Comparison of ENCODE assay signal across 24 cellular contexts in the genomic region with DNA sequence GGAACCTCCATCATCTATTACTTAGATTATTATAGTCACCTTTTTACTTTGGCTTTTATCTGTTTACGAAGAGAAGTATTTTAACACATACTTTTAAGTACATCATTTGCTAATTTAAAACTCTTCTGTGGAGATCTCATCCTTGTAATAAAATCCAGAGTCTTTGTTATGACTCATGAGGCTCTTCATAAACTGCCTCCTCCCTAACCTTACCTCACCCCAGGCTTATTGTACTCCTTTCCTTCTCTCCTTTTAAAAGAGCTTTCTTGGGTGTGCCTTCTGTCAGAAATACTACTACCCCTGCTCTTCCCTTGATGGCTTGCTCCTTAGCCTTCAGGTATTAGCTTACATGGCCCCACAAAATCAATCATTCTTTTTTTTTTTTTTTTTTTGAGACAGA. TPM values are rescaled to one million over a fixed set of nuclear protein-coding genes. Genes with fewer than 3 reads are reported as not detected.
DNase-seq lines count a peak whose midpoint lies in the region; ATAC-seq, FAIRE-seq and TF ChIP-seq lines count a peak whose summit lies in the region.
"Had no signal": no experiment of that assay in that cellular context is flagged by ENCODE, and none has a peak within 500 bp of the region (broad histone marks: within the 10 kb centered on the region; RNA-seq: fewer than 3 reads in every experiment).

No MANE protein-coding gene starts in this region.

- H3K36me3 ChIP-seq in RWPE2 (ENCODE audit: low read depth), result no peaks in the 10 kb centered on the region
- H3K36me3 ChIP-seq: Peyer's patch had no signal

- H3K4me3 ChIP-seq in RWPE2 (ENCODE audit: severe bottlenecking), result no peak overlapping the region
- no peak overlapping the region for H3K4me3 ChIP-seq in fibroblast of mammary gland (ENCODE audit: control insufficient read depth, low read depth, low read length)
- H3K4me3 ChIP-seq: dorsolateral prefrontal cortex, Peyer's patch had no signal

- CTCF ChIA-PET in RWPE1 (lab: Yijun Ruan, JAX), result interaction anchor here (0.7 kb wide), 1 partner anchor 340 kb away, joined by 3 read pairs; no protein-coding TSS in a partner anchor

- no peaks in the 10 kb centered on the region for H3K4me1 ChIP-seq in RWPE2 (ENCODE audit: insufficient read depth, poor library complexity, severe bottlenecking)
- H3K4me1 ChIP-seq: Peyer's patch had no signal

- no peak for TF ChIP-seq POLR2A in GM12891 (IDR thresholded peaks at IDR 0.05; ENCODE audit: low read depth, low read length)

- TF ChIP-seq CTCF in RWPE2 (IDR thresholded peaks at IDR 0.05; ENCODE audit: poor library complexity, severe bottlenecking), result no peak
- TF ChIP-seq CTCF in fibroblast of mammary gland (conservative IDR thresholded peaks at IDR 0.05; ENCODE audit: control insufficient read depth, insufficient read depth, low read depth, low read length), result no peak
- no peak for TF ChIP-seq CTCF in RWPE1 (conservative IDR thresholded peaks at IDR 0.05; ENCODE audit: low read depth)

- POLR2A ChIA-PET in RWPE1 (lab: Yijun Ruan, JAX; ENCODE audit: low non-redundant PET), result no interaction called here

- no peaks in the 10 kb centered on the region for H3K9me3 ChIP-seq in RWPE2 (ENCODE audit: severe bottlenecking)
- H3K9me3 ChIP-seq: Peyer's patch had no signal

- no peak overlapping the region for H3K27ac ChIP-seq in RWPE2 (ENCODE audit: poor library complexity, severe bottlenecking)
- no peak overlapping the region for H3K27ac ChIP-seq in RWPE1
- H3K27ac ChIP-seq: dorsolateral prefrontal cortex, Peyer's patch, VCaP had no signal

- ATAC-seq in RWPE2 (ENCODE audit: low read depth) (0 out of 3 replicates have a peak, but pooled peaks have one; percentile 40), GM18520 (IDR thresholded peaks at IDR 0.05; ENCODE audit: unreplicated experiment) (no peak)
- ATAC-seq: activated CD8-positive, alpha-beta memory T cell treated with anti-CD3 and anti-CD28 coated beads, Interleukin-2, amount 10 ng/mL, durations not matched to agents 7 days and 5 days had no signal

- H3K27me3 ChIP-seq in RWPE2 (ENCODE audit: insufficient read depth, poor library complexity, severe bottlenecking), result no peaks in the 10 kb centered on the region
- H3K27me3 ChIP-seq: dorsolateral prefrontal cortex, Peyer's patch had no signal

- DNase-seq in EL (peak; percentile 12), RWPE2 (ENCODE audit: low spot score) (no peak), fibroblast of mammary gland (ENCODE audit: low read depth) (peak; percentile 44), renal cortical epithelial cell (ENCODE audit: low read depth) (peak; percentile 6), RWPE1 (ENCODE audit: low spot score) (no peak), NCI-H1417 (lab: John Stamatoyannopoulos, UW) (no peak), GM12891 (ENCODE audit: insufficient read length, low spot score) (no peak)
- DNase-seq: activated CD4-positive, alpha-beta T cell treated with anti-CD3 and anti-CD28 coated beads, Interleukin-2, amount 10 ng/mL, durations not matched to agents 7 days and 5 days; activated CD8-positive, alpha-beta memory T cell treated with anti-CD3 and anti-CD28 coated beads, Interleukin-2, amount 10 ng/mL, durations not matched to agents 7 days and 5 days; activated naive CD4-positive, alpha-beta T cell treated with anti-CD3 and anti-CD28 coated beads, Interleukin-2, amount 50 U/mL, for 16 hours; CD4-positive, alpha-beta memory T cell; DMS 273 treated with DMSO at 0.1 percent for 48 hours; dorsolateral prefrontal cortex; left cardiac atrium; naive B cell; NCI-H1105; NCI-H510A treated with DMSO at 0.1 percent for 48 hours; NK-92 treated with Interleukin-12 subunit alpha and Interleukin-12 subunit beta, amount 100 ng/mL, for 24 hours; Peyer's patch had no signal

- FAIRE-seq in GM12891 (lab: Jason Lieb, UNC), result no peak
- FAIRE-seq: endothelial cell of umbilical vein, G401.6 had no signal

TF ChIP-seq in GM12891, 5 proteins besides CTCF, POLR2A, EP300 and RAD21:
- TF ChIP-seq POU2F2 (IDR thresholded peaks at IDR 0.05; ENCODE audit: low read depth, low read length) (no peak), TAF1 (IDR thresholded peaks at IDR 0.05; ENCODE audit: low read depth, low read length) (no peak), PAX5 (IDR thresholded peaks at IDR 0.05; ENCODE audit: insufficient read depth, low read length, severe bottlenecking) (no peak), SPI1 (IDR thresholded peaks at IDR 0.05; ENCODE audit: low read depth, low read length) (no peak), POLR2AphosphoS5 (IDR thresholded peaks at IDR 0.05; ENCODE audit: low read depth, low read length) (no peak)

RNA-seq across cellular contexts. Expression of a gene that starts 6.6 kb away (rescaled TPM):
- total RNA-seq in renal cortical epithelial cell, result 0.40 and 0.69 TPM in 2 replicates
- not detected for polyA plus RNA-seq in GM12891 (2012; ENCODE audit: low read depth, missing spikeins)
- total RNA-seq: left cardiac atrium, Peyer's patch, SK-MEL-5 had no signal

RNA-seq across cellular contexts. Expression of a gene that starts 44.7 kb away (rescaled TPM):
- total RNA-seq in renal cortical epithelial cell, result 69.8 and 125 TPM in 2 replicates
- polyA plus RNA-seq in GM12891 (2012; ENCODE audit: low read depth, missing spikeins), result 61.0 TPM

Comparison
In these comparisons a context has a peak if more than half of its experiments do, and no peak if none do; other contexts are left out.
1. DNase-seq: peak in EL (single experiment), fibroblast of mammary gland (single experiment) and renal cortical epithelial cell (single experiment); none in RWPE2 (single experiment), RWPE1 (single experiment), NCI-H1417 (0 of 3) and GM12891 (single experiment).